Comparison of ENCODE assay signal across 9 cellular contexts in genomic region chr15:72306211-72306785, GRCh38. TPM values are rescaled to one million over a fixed set of nuclear protein-coding genes. Genes with fewer than 3 reads are reported as not detected.
A peak's percentile ranks its signal among the peaks of the same experiment; 100 is the strongest.
DNase-seq lines count a peak whose midpoint lies in the region; ATAC-seq, FAIRE-seq and TF ChIP-seq lines count a peak whose summit lies in the region.
"Had no signal": no experiment of that assay in that cellular context is flagged by ENCODE, and none has a peak within 500 bp of the region (broad histone marks: within the 10 kb centered on the region; RNA-seq: fewer than 3 reads in every experiment).

No MANE protein-coding gene starts in this region.

- POLR2A ChIA-PET in Caco-2 (lab: Charles Lee) = no interaction called here

- no peak overlapping the region for H3K4me2 ChIP-seq in GM23338

- no peak overlapping the region for H3K4me3 Mint-ChIP-seq in GM23338
- H3K4me3 Mint-ChIP-seq in Caco-2 (ENCODE audit: unreplicated experiment) = no peak overlapping the region
- H3K4me3 Mint-ChIP-seq: dendritic cell treated with granulocyte-macrophage colony-stimulating factor and Interleukin-4, amounts not matched to agents 40 ng/mL and 50 ng/mL, for 4 days had no signal

- H3K27ac Mint-ChIP-seq in GM23338 (no peak overlapping the region), Caco-2 (ENCODE audit: unreplicated experiment) (no peak overlapping the region)
- H3K27ac Mint-ChIP-seq: dendritic cell treated with granulocyte-macrophage colony-stimulating factor and Interleukin-4, amounts not matched to agents 40 ng/mL and 50 ng/mL, for 4 days had no signal

- H3K4me3 ChIP-seq in GM23338 = no peak overlapping the region
- H3K4me3 ChIP-seq in Caco-2 (ENCODE audit: low read depth, low read length) = no peak overlapping the region

- H3K9me3 ChIP-seq in Caco-2 = no peaks in the 10 kb centered on the region

- no peak overlapping the region for H2AFZ ChIP-seq in GM23338

- ATAC-seq in GM23338 (peak; percentile 87), HG02870 (IDR thresholded peaks at IDR 0.05; ENCODE audit: unreplicated experiment) (no peak), GM19328 (IDR thresholded peaks at IDR 0.05; ENCODE audit: unreplicated experiment) (no peak)

- no peaks in the 10 kb centered on the region for H3K4me1 Mint-ChIP-seq in GM23338
- H3K4me1 Mint-ChIP-seq in Caco-2 (ENCODE audit: low read depth, unreplicated experiment) = no peaks in the 10 kb centered on the region

- peaks cover 5% of the 10 kb centered on the region for H3K27me3 Mint-ChIP-seq in GM23338 (ENCODE audit: insufficient read depth, low read depth, poor library complexity)
- H3K27me3 Mint-ChIP-seq in Caco-2 (ENCODE audit: insufficient read depth, unreplicated experiment) = peaks cover 13% of the 10 kb centered on the region
- H3K27me3 Mint-ChIP-seq: dendritic cell treated with granulocyte-macrophage colony-stimulating factor and Interleukin-4, amounts not matched to agents 40 ng/mL and 50 ng/mL, for 4 days had no signal

- FAIRE-seq in GM19239 (lab: Jason Lieb, UNC) = no peak

- no TSS peak for BruUV-seq in Caco-2 (replicated peaks; lab: Mats Ljungman, UMichigan)

- H3K9me2 ChIP-seq in GM23338 (ENCODE audit: insufficient read depth) = no peaks in the 10 kb centered on the region

- no peaks in the 10 kb centered on the region for H3K36me3 ChIP-seq in GM23338 (ENCODE audit: insufficient read depth)
- no peaks in the 10 kb centered on the region for H3K36me3 ChIP-seq in Caco-2 (ENCODE audit: control insufficient read depth, insufficient read depth, low read length)

- H3K27me3 ChIP-seq in GM23338 (ENCODE audit: insufficient read depth) (no peaks in the 10 kb centered on the region), layer of hippocampus (ENCODE audit: control insufficient read depth, insufficient read depth, low read length) (no peaks in the 10 kb centered on the region), Caco-2 (replicated peaks; ENCODE audit: control insufficient read depth, insufficient read depth, low read length) (no peaks in the 10 kb centered on the region)

- H3K27ac ChIP-seq in GM23338 (ENCODE audit: low read depth) = no peak overlapping the region
- peak overlapping the region; percentile 15 for H3K27ac ChIP-seq in layer of hippocampus (ENCODE audit: low read depth, low read length)

- no peaks in the 10 kb centered on the region; the same call in 1 of the 2 replicates for H4K20me1 ChIP-seq in GM23338 (replicated peaks; ENCODE audit: insufficient read depth)

- CTCF ChIA-PET in Caco-2 (lab: Charles Lee) = interaction anchor here (0.7 kb wide), 1 partner anchor 105 kb away, joined by 4 read pairs; no protein-coding TSS in a partner anchor

- no peaks in the 10 kb centered on the region for H3K36me3 Mint-ChIP-seq in GM23338 (ENCODE audit: low read depth)
- no peaks in the 10 kb centered on the region for H3K36me3 Mint-ChIP-seq in Caco-2 (ENCODE audit: insufficient read depth, unreplicated experiment)

- no peaks in the 10 kb centered on the region for H3F3A ChIP-seq in GM23338 (replicated peaks; ENCODE audit: low read depth)

- peak; percentile 91 for DNase-seq in GM23338 (ENCODE audit: low spot score)
- DNase-seq in NOMO-1 treated with DMSO at 0.1 percent for 48 hours (lab: John Stamatoyannopoulos, UW; ENCODE audit: unreplicated experiment) = peak; percentile 85
- peak; percentile 3 for DNase-seq in activated gamma-delta T cell treated with anti-CD3 and anti-CD28 coated beads, Interleukin-2, amount 50 U/mL, for 16 hours (ENCODE audit: low read depth)
- no peak for DNase-seq in GM19239 (ENCODE audit: insufficient read length, low spot score)
- no peak for DNase-seq in Caco-2

- H3K9me3 Mint-ChIP-seq in GM23338 = no peaks in the 10 kb centered on the region
- no peaks in the 10 kb centered on the region for H3K9me3 Mint-ChIP-seq in Caco-2 (ENCODE audit: unreplicated experiment)
- H3K9me3 Mint-ChIP-seq: dendritic cell treated with granulocyte-macrophage colony-stimulating factor and Interleukin-4, amounts not matched to agents 40 ng/mL and 50 ng/mL, for 4 days had no signal

- intact Hi-C loops in Caco-2 (cut with micrococcal nuclease; ENCODE audit: unreplicated experiment) = no loop called here

- TF ChIP-seq CTCF in GM23338 (conservative IDR thresholded peaks at IDR 0.05; ENCODE audit: low read depth in 2 of 2) (no peak), Caco-2 (IDR thresholded peaks at IDR 0.05; ENCODE audit: insufficient read depth in 1 of 2, low read depth in 1 of 2, low read length in 1 of 2, severe bottlenecking in 1 of 2, unreplicated experiment in 1 of 2) (no peak)

- no peaks in the 10 kb centered on the region for H3K79me2 ChIP-seq in GM23338 (replicated peaks; ENCODE audit: insufficient read depth)

- H3K4me1 ChIP-seq in GM23338 (ENCODE audit: insufficient read depth) (no peaks in the 10 kb centered on the region), Caco-2 (no peaks in the 10 kb centered on the region)

TF ChIP-seq in GM23338, 12 proteins besides CTCF, POLR2A, EP300 and RAD21 (continues in another document):
- TF ChIP-seq ETS1 (IDR thresholded peaks at IDR 0.05) (no peak), CREB1 (CRISPR knock-in tag; IDR thresholded peaks at IDR 0.05; ENCODE audit: low read depth) (no peak), EZH2phosphoT487 (IDR thresholded peaks at IDR 0.05; ENCODE audit: unreplicated experiment) (no peak), NANOG (IDR thresholded peaks at IDR 0.05; ENCODE audit: borderline replicate concordance) (no peak), ZNF462 (CRISPR knock-in tag; IDR thresholded peaks at IDR 0.05) (no peak)

RNA-seq across cellular contexts. Expression of gene CELF6, which starts 13.7 kb away (rescaled TPM):
- 0.14 TPM in 1 of 2 replicates, not detected in the other for total RNA-seq in GM23338 (2014; rRNA removed; shearing (Covaris generic))
- polyA plus RNA-seq in GM23338 (2016; fragmentation: Nextera tagmentation; extraction: Ambion mirVana) = not detected in 2 replicates
- not detected in 2 replicates for total RNA-seq in Caco-2 (2022)

RNA-seq across cellular contexts. Expression of gene PARP6, which starts 33.9 kb away (rescaled TPM):
- total RNA-seq in GM23338 (2014; rRNA removed; shearing (Covaris generic)) = 17.8 and 28.1 TPM in 2 replicates
- polyA plus RNA-seq in GM23338 (2016; fragmentation: Nextera tagmentation; extraction: Ambion mirVana) = 18.3 and 27.6 TPM in 2 replicates
- 62.2 and 64.6 TPM in 2 replicates for total RNA-seq in Caco-2 (2022)

Comparison
In these comparisons a context has a peak if more than half of its experiments do, and no peak if none do; other contexts are left out.
1. DNase-seq: peak in GM23338 (single experiment), NOMO-1 treated with DMSO at 0.1 percent for 48 hours (single experiment) and activated gamma-delta T cell treated with anti-CD3 and anti-CD28 coated beads, Interleukin-2, amount 50 U/mL, for 16 hours (single experiment); none in GM19239 (single experiment) and Caco-2 (0 of 2).